ENCODE assay signal across 23 cellular contexts in the genomic region with DNA sequence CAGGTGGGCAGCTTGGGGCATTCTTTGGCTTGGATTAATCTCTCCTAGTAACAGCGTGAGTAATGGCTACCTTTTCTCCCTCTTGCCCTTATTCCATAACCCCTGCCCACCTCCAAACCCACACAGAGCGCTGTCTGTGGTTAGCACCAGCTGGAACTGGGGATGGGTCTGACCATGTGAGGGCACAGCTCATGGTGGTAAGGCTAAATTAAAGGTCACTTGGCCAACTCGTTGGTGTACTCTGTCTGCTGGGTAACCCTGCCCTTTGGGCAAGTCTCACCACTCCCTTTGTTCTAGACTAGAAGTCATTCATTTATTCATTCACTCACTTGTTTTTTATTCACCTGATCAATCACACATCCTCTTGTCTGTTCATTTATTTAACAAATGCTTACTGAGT. TPM values are rescaled to one million over a fixed set of nuclear protein-coding genes. Genes with fewer than 3 reads are reported as not detected.
A peak's percentile ranks its signal among the peaks of the same experiment; 100 is the strongest.
DNase-seq lines count a peak whose midpoint lies in the region; ATAC-seq and TF ChIP-seq lines count a peak whose summit lies in the region.
"Had no signal": no experiment of that assay in that cellular context is flagged by ENCODE, and none has a peak within 500 bp of the region (broad histone marks: within the 10 kb centered on the region; RNA-seq: fewer than 3 reads in every experiment).

No MANE protein-coding gene starts in this region.

- TF ChIP-seq POLR2A in Peyer's patch (IDR thresholded peaks at IDR 0.05): no peak

- no peaks in the 10 kb centered on the region for H3K36me3 ChIP-seq in Peyer's patch
- H3K36me3 ChIP-seq in mucosa of rectum (ENCODE audit: control insufficient read depth in 2 of 2, insufficient read depth in 2 of 2, low read length in 2 of 2): peaks cover 0 to 18% of the 10 kb centered on the region in 2 donors
- H3K36me3 ChIP-seq: tibial artery had no signal

- TF ChIP-seq CTCF in Peyer's patch (IDR thresholded peaks at IDR 0.05) (no peak), epithelial cell of proximal tubule (conservative IDR thresholded peaks at IDR 0.05; ENCODE audit: low read depth, low read length) (no peak)

- no peaks in the 10 kb centered on the region for H3K9me3 ChIP-seq in Peyer's patch
- no peaks in the 10 kb centered on the region for H3K9me3 ChIP-seq in mucosa of rectum (ENCODE audit: control insufficient read depth in 2 of 2, low read length in 2 of 2)
- H3K9me3 ChIP-seq: BLaER1, tibial artery had no signal

- H3K9me3 Mint-ChIP-seq in stimulated activated memory B cell treated with anti-CD40 and anti-IgM and Interleukin-4, amounts not matched to agents 10 μg/mL and 1 μg/mL and 100 μg/mL, for 72 hours: no peaks in the 10 kb centered on the region
- H3K9me3 Mint-ChIP-seq: activated CD8-positive, alpha-beta T cell treated with anti-CD3 and anti-CD28 coated beads for 36 hours; activated naive CD4-positive, alpha-beta T cell treated with anti-CD3 and anti-CD28 coated beads, Interleukin-2, amount 10 ng/mL, durations not matched to agents 7 days and 5 days; brain; immature natural killer cell; mesothelial cell of epicardium; nephron had no signal

- DNase-seq in Peyer's patch (no peak), epithelial cell of proximal tubule (ENCODE audit: low read depth) (peak; percentile 59), T-helper 1 cell (no peak)
- no peak for DNase-seq in stimulated activated CD4-positive, alpha-beta T cell treated with anti-CD3 and anti-CD28 coated beads, Interleukin-15, amount 100 ng/mL, for 24 hours
- DNase-seq: activated CD8-positive, alpha-beta T cell treated with anti-CD3 and anti-CD28 coated beads for 36 hours; activated naive CD4-positive, alpha-beta T cell treated with anti-CD3 and anti-CD28 coated beads, Interleukin-2, amount 10 ng/mL, durations not matched to agents 7 days and 5 days; amniotic stem cell; H7; immature natural killer cell; NCI-H524 treated with DMSO at 0.1 percent for 48 hours; PC-9; stimulated activated CD4-positive, alpha-beta T cell treated with anti-CD3 and anti-CD28 coated beads, Interleukin-2, amount 100 ng/mL, for 24 hours; T-helper 9 cell; tibial artery had no signal

- peak overlapping the region; percentile 22 for H3K27ac Mint-ChIP-seq in stimulated activated memory B cell treated with anti-CD40 and anti-IgM and Interleukin-4, amounts not matched to agents 10 μg/mL and 1 μg/mL and 100 μg/mL, for 72 hours
- H3K27ac Mint-ChIP-seq: activated CD8-positive, alpha-beta T cell treated with anti-CD3 and anti-CD28 coated beads for 36 hours; activated naive CD4-positive, alpha-beta T cell treated with anti-CD3 and anti-CD28 coated beads, Interleukin-2, amount 10 ng/mL, durations not matched to agents 7 days and 5 days; immature natural killer cell; mesothelial cell of epicardium had no signal

- ATAC-seq in stimulated activated memory B cell treated with anti-CD40 and anti-IgM and Interleukin-4, amounts not matched to agents 10 μg/mL and 1 μg/mL and 100 μg/mL, for 72 hours: no peak
- ATAC-seq in HG02571 (IDR thresholded peaks at IDR 0.05; ENCODE audit: unreplicated experiment): no peak
- ATAC-seq: activated CD8-positive, alpha-beta T cell treated with anti-CD3 and anti-CD28 coated beads for 36 hours; GM12878 had no signal

- no peaks in the 10 kb centered on the region for H3K27me3 ChIP-seq in Peyer's patch
- H3K27me3 ChIP-seq in mucosa of rectum (ENCODE audit: control insufficient read depth in 2 of 2, insufficient read depth in 2 of 2, low read length in 2 of 2): no peaks in the 10 kb centered on the region
- H3K27me3 ChIP-seq: BLaER1, tibial artery had no signal

- peaks cover 20% of the 10 kb centered on the region for H3K4me1 Mint-ChIP-seq in stimulated activated memory B cell treated with anti-CD40 and anti-IgM and Interleukin-4, amounts not matched to agents 10 μg/mL and 1 μg/mL and 100 μg/mL, for 72 hours
- H3K4me1 Mint-ChIP-seq: activated naive CD4-positive, alpha-beta T cell treated with anti-CD3 and anti-CD28 coated beads, Interleukin-2, amount 10 ng/mL, durations not matched to agents 7 days and 5 days; immature natural killer cell had no signal

- no peak overlapping the region for H3K4me3 ChIP-seq in Peyer's patch
- no peak overlapping the region for H3K4me3 ChIP-seq in epithelial cell of proximal tubule (ENCODE audit: low read depth, low read length)
- H3K4me3 ChIP-seq in mucosa of rectum (ENCODE audit: low read length in 2 of 2): peak overlapping the region in 1 of 2 donors; percentile 34
- H3K4me3 ChIP-seq: BLaER1, GM12878, PC-9, skin epidermis, tibial artery had no signal

- H3K27ac ChIP-seq in Peyer's patch (peak overlapping the region in 3 of 4 donors; percentile 38 to 89 (median 62)), mucosa of rectum (ENCODE audit: low read depth in 2 of 2, low read length in 2 of 2) (peak overlapping the region; percentile 85 to 88)
- H3K27ac ChIP-seq: BLaER1, PC-9, skin epidermis, tibial artery had no signal

- peaks cover 0 to 24% (median 0%) of the 10 kb centered on the region in 4 donors for H3K4me1 ChIP-seq in Peyer's patch
- H3K4me1 ChIP-seq in mucosa of rectum (ENCODE audit: control insufficient read depth in 2 of 2, insufficient read depth in 2 of 2, low read length in 2 of 2): peaks cover 20 to 37% of the 10 kb centered on the region in 2 donors
- H3K4me1 ChIP-seq: tibial artery had no signal

- H3K4me3 Mint-ChIP-seq in stimulated activated memory B cell treated with anti-CD40 and anti-IgM and Interleukin-4, amounts not matched to agents 10 μg/mL and 1 μg/mL and 100 μg/mL, for 72 hours: no peak overlapping the region
- H3K4me3 Mint-ChIP-seq: activated CD8-positive, alpha-beta T cell treated with anti-CD3 and anti-CD28 coated beads for 36 hours; activated naive CD4-positive, alpha-beta T cell treated with anti-CD3 and anti-CD28 coated beads, Interleukin-2, amount 10 ng/mL, durations not matched to agents 7 days and 5 days; brain; immature natural killer cell; mesothelial cell of epicardium; nephron had no signal

- no peaks in the 10 kb centered on the region for H3K27me3 Mint-ChIP-seq in stimulated activated memory B cell treated with anti-CD40 and anti-IgM and Interleukin-4, amounts not matched to agents 10 μg/mL and 1 μg/mL and 100 μg/mL, for 72 hours
- H3K27me3 Mint-ChIP-seq: activated CD8-positive, alpha-beta T cell treated with anti-CD3 and anti-CD28 coated beads for 36 hours; activated naive CD4-positive, alpha-beta T cell treated with anti-CD3 and anti-CD28 coated beads, Interleukin-2, amount 10 ng/mL, durations not matched to agents 7 days and 5 days had no signal

- peaks cover 16% of the 10 kb centered on the region for H3K36me3 Mint-ChIP-seq in stimulated activated memory B cell treated with anti-CD40 and anti-IgM and Interleukin-4, amounts not matched to agents 10 μg/mL and 1 μg/mL and 100 μg/mL, for 72 hours
- H3K36me3 Mint-ChIP-seq: activated naive CD4-positive, alpha-beta T cell treated with anti-CD3 and anti-CD28 coated beads, Interleukin-2, amount 10 ng/mL, durations not matched to agents 7 days and 5 days; brain; immature natural killer cell; mesothelial cell of epicardium had no signal

- peak overlapping the region in 1 of 2 donors; percentile 72 for H3K9ac ChIP-seq in mucosa of rectum (ENCODE audit: low read depth in 1 of 2, low read length in 2 of 2)
- H3K9ac ChIP-seq: BLaER1 had no signal

RNA-seq across cellular contexts. Expression of a gene that starts 27.8 kb away (rescaled TPM):
- total RNA-seq in Peyer's patch (10 to 100 TPM; 36.8 to 53.6 (median 46.7) TPM), epithelial cell of proximal tubule (0.81 and 1.3 TPM in 2 replicates)

Comparison
In these comparisons a context has a peak if more than half of its experiments do, and no peak if none do; other contexts are left out.
1. RNA of a gene that starts 27.8 kb away (total RNA-seq): 36.8 to 53.6 TPM in Peyer's patch; 0.81 to 1.3 TPM in epithelial cell of proximal tubule; every median in the first group is over 10 times any median in the second.